Comparison of ENCODE assay signal across 4 cellular contexts in genomic region chr16:88536971-88537751, GRCh38.
TF ChIP-seq lines count a peak whose summit lies in the region.

No MANE protein-coding gene starts in this region.

TF ChIP-seq in SK-N-SH, 30 proteins besides CTCF, POLR2A, EP300 and RAD21:
- TF ChIP-seq YY1 (IDR thresholded peaks at IDR 0.05; ENCODE audit: low read depth), result no peak
- TF ChIP-seq CHD2 (IDR thresholded peaks at IDR 0.05; ENCODE audit: low read length, partially characterized antibody), result no peak
- no peak for TF ChIP-seq NFIC (IDR thresholded peaks at IDR 0.05; ENCODE audit: borderline replicate concordance)
- no peak for TF ChIP-seq GABPA (IDR thresholded peaks at IDR 0.05; ENCODE audit: low read depth)
- TF ChIP-seq USF2 (IDR thresholded peaks at IDR 0.05; ENCODE audit: borderline replicate concordance, low read depth, low read length), result no peak
- no peak for TF ChIP-seq TCF12 (IDR thresholded peaks at IDR 0.05)
- TF ChIP-seq PBX3 (IDR thresholded peaks at IDR 0.05), result no peak
- TF ChIP-seq RFX5 (IDR thresholded peaks at IDR 0.05; ENCODE audit: low read length), result no peak
- TF ChIP-seq NRF1 (IDR thresholded peaks at IDR 0.05; ENCODE audit: low read depth, low read length), result no peak
- no peak for TF ChIP-seq TEAD4 (IDR thresholded peaks at IDR 0.05; ENCODE audit: borderline replicate concordance, insufficient read depth)

TF ChIP-seq in SK-N-SH treated with all-trans-retinoic acid at 6 μM for 48 hours, 23 proteins besides CTCF, POLR2A, EP300 and RAD21:
- TF ChIP-seq CSDC2 (CRISPR knock-in tag; IDR thresholded peaks at IDR 0.05) (no peak), TOX (CRISPR knock-in tag; IDR thresholded peaks at IDR 0.05; ENCODE audit: borderline replicate concordance) (no peak), POU6F1 (CRISPR knock-in tag; IDR thresholded peaks at IDR 0.05; ENCODE audit: borderline replicate concordance, low read depth) (no peak), ARNTL (CRISPR knock-in tag; IDR thresholded peaks at IDR 0.05; ENCODE audit: borderline replicate concordance, low read depth) (no peak), ZFP3 (CRISPR knock-in tag; IDR thresholded peaks at IDR 0.05) (no peak)

TF ChIP-seq in GM23338, 12 proteins besides CTCF, POLR2A, EP300 and RAD21:
- TF ChIP-seq EZH2 (IDR thresholded peaks at IDR 0.05; ENCODE audit: low read depth, unreplicated experiment) (no peak), ZNF114 (CRISPR knock-in tag; IDR thresholded peaks at IDR 0.05) (no peak), ZNF331 (CRISPR knock-in tag; IDR thresholded peaks at IDR 0.05; ENCODE audit: low read depth) (no peak), CREB1 (CRISPR knock-in tag; IDR thresholded peaks at IDR 0.05; ENCODE audit: low read depth) (no peak), NANOG (IDR thresholded peaks at IDR 0.05; ENCODE audit: borderline replicate concordance) (no peak), STAT1 (IDR thresholded peaks at IDR 0.05; ENCODE audit: unreplicated experiment) (no peak)

TF ChIP-seq in HepG2, 621 proteins besides CTCF, POLR2A, EP300 and RAD21 (continues in another document):
- TF ChIP-seq KDM2A (CRISPR knock-in tag; IDR thresholded peaks at IDR 0.05; ENCODE audit: borderline replicate concordance, low read depth), result peak; percentile 77; the same call in 1 of the 2 replicates
- no peak for TF ChIP-seq HNF4G (IDR thresholded peaks at IDR 0.05; ENCODE audit: borderline replicate concordance, low read depth, low read length)
- no peak for TF ChIP-seq HNF4G (CRISPR knock-in tag; IDR thresholded peaks at IDR 0.05; ENCODE audit: borderline replicate concordance, low read depth)
- no peak for TF ChIP-seq REL (CRISPR knock-in tag; conservative IDR thresholded peaks at IDR 0.05)
- TF ChIP-seq ZC3H13 (CRISPR knock-in tag; IDR thresholded peaks at IDR 0.05), result peak; percentile 72; the same call in 1 of the 2 replicates
- no peak for TF ChIP-seq GATAD2A (CRISPR knock-in tag; IDR thresholded peaks at IDR 0.05)
- peak; percentile 96 for TF ChIP-seq RBM22 (optimal IDR thresholded peaks at IDR 0.05; ENCODE audit: low read length)
- TF ChIP-seq AGO1 (IDR thresholded peaks at IDR 0.05; ENCODE audit: low read depth, low read length, poor library complexity, severe bottlenecking), result peak; percentile 28
- no peak for TF ChIP-seq ZFX (CRISPR knock-in tag; IDR thresholded peaks at IDR 0.05; ENCODE audit: low read depth)
- no peak for TF ChIP-seq IRF2 (CRISPR knock-in tag; IDR thresholded peaks at IDR 0.05)
- peak; percentile 34; the same call in 1 of the 2 replicates for TF ChIP-seq STAG1 (CRISPR knock-in tag; IDR thresholded peaks at IDR 0.05)
- TF ChIP-seq CHCHD3 (CRISPR knock-in tag; IDR thresholded peaks at IDR 0.05), result 0 out of 2 replicates have a peak, but pooled peaks have one; percentile 39
- TF ChIP-seq NR2F6 (IDR thresholded peaks at IDR 0.05), result no peak
- no peak for TF ChIP-seq NR2F6 (CRISPR knock-in tag; IDR thresholded peaks at IDR 0.05)
- no peak for TF ChIP-seq TFDP2 (CRISPR knock-in tag; IDR thresholded peaks at IDR 0.05)
- TF ChIP-seq ELF1 (CRISPR knock-in tag; IDR thresholded peaks at IDR 0.05), result no peak
- TF ChIP-seq HMG20B (CRISPR knock-in tag; conservative IDR thresholded peaks at IDR 0.05), result no peak
- 0 out of 2 replicates have a peak, but pooled peaks have one; percentile 6 for TF ChIP-seq ZNF687 (CRISPR knock-in tag; IDR thresholded peaks at IDR 0.05)
- TF ChIP-seq AGO2 (optimal IDR thresholded peaks at IDR 0.05; ENCODE audit: low read depth, low read length), result peak; percentile 90
- peak; percentile 45; the same call in 1 of the 2 replicates for TF ChIP-seq AKAP8 (CRISPR knock-in tag; IDR thresholded peaks at IDR 0.05)
- TF ChIP-seq ZGPAT (CRISPR knock-in tag; IDR thresholded peaks at IDR 0.05), result no peak
- no peak for TF ChIP-seq NRL (CRISPR knock-in tag; IDR thresholded peaks at IDR 0.05; ENCODE audit: borderline replicate concordance)
- TF ChIP-seq HNRNPL (IDR thresholded peaks at IDR 0.05; ENCODE audit: low read depth, low read length), result 0 out of 2 replicates have a peak, but pooled peaks have one; percentile 48
- no peak for TF ChIP-seq ZNF761 (CRISPR knock-in tag; conservative IDR thresholded peaks at IDR 0.05)
- no peak for TF ChIP-seq SUZ12 (IDR thresholded peaks at IDR 0.05; ENCODE audit: low read depth, low read length)
- no peak for TF ChIP-seq ZNF782 (CRISPR knock-in tag; IDR thresholded peaks at IDR 0.05; ENCODE audit: borderline replicate concordance)
- no peak for TF ChIP-seq FOXK1 (CRISPR knock-in tag; IDR thresholded peaks at IDR 0.05; ENCODE audit: borderline replicate concordance, low read depth)
- TF ChIP-seq ZNF263 (CRISPR knock-in tag; IDR thresholded peaks at IDR 0.05), result no peak
- no peak for TF ChIP-seq PAX8 (CRISPR knock-in tag; IDR thresholded peaks at IDR 0.05; ENCODE audit: borderline replicate concordance)
- no peak for TF ChIP-seq PHF8 (CRISPR knock-in tag; IDR thresholded peaks at IDR 0.05)
- TF ChIP-seq ZNF280D (CRISPR knock-in tag; IDR thresholded peaks at IDR 0.05), result no peak
- no peak for TF ChIP-seq CBFB (CRISPR knock-in tag; IDR thresholded peaks at IDR 0.05)
- TF ChIP-seq TMF1 (CRISPR knock-in tag; IDR thresholded peaks at IDR 0.05; ENCODE audit: low read depth), result 0 out of 2 replicates have a peak, but pooled peaks have one; percentile 14
- no peak for TF ChIP-seq MXD4 (CRISPR knock-in tag; IDR thresholded peaks at IDR 0.05)
- TF ChIP-seq ZBTB20 (CRISPR knock-in tag; IDR thresholded peaks at IDR 0.05; ENCODE audit: borderline replicate concordance, low read depth), result no peak
- peak; percentile 28; the same call in 1 of the 2 replicates for TF ChIP-seq POLR2G (IDR thresholded peaks at IDR 0.05; ENCODE audit: low read depth, low read length)
- TF ChIP-seq SNAPC4 (CRISPR knock-in tag; IDR thresholded peaks at IDR 0.05), result no peak
- TF ChIP-seq PCBP1 (IDR thresholded peaks at IDR 0.05; ENCODE audit: borderline replicate concordance, low read depth, low read length), result peak; percentile 64; the same call in 1 of the 2 replicates
- no peak for TF ChIP-seq FOXP1 (IDR thresholded peaks at IDR 0.05)
- TF ChIP-seq FOXP1 (CRISPR knock-in tag; IDR thresholded peaks at IDR 0.05), result no peak
- 0 out of 2 replicates have a peak, but pooled peaks have one; percentile 19 for TF ChIP-seq ZNF891 (CRISPR knock-in tag; IDR thresholded peaks at IDR 0.05)
